Comparison of ENCODE assay signal across 16 cellular contexts in the genomic region with DNA sequence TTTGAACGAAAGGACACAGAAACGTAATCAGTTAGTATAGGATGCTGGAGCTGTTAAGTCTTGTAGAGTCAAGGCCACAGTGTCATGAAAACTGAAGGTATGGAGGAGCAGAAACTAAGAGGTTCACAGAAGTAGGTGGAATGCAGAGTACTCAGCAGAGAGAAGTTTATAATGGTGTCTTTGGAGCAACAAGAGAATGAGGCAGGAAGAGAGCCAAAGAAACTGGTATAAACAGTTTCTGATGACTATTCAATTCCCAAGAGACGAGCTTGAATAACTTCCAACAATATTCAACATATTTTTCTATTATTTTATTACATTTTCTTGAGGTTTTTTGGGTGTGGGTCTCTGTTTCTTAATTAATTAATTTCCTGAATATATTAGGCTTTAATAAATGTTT. TPM values are rescaled to one million over a fixed set of nuclear protein-coding genes. Genes with fewer than 3 reads are reported as not detected.
DNase-seq lines count a peak whose midpoint lies in the region; ATAC-seq and TF ChIP-seq lines count a peak whose summit lies in the region.
"Had no signal": no experiment of that assay in that cellular context is flagged by ENCODE, and none has a peak within 500 bp of the region (broad histone marks: within the 10 kb centered on the region; RNA-seq: fewer than 3 reads in every experiment).

No MANE protein-coding gene starts in this region.

- H3K27ac ChIP-seq in effector memory CD4-positive, alpha-beta T cell (ENCODE audit: insufficient read depth, low read length, poor library complexity, severe bottlenecking) = no peak overlapping the region
- H3K27ac ChIP-seq in H9 (ENCODE audit: insufficient read length, low read depth, low read length) = no peak overlapping the region

- DNase-seq in EL (peak; percentile 2), T-helper 17 cell (no peak), fibroblast of peridontal ligament (ENCODE audit: extremely low read depth) (peak; percentile 65), stromal cell of bone marrow (ENCODE audit: low read depth) (peak; percentile 29), H9 (no peak)
- DNase-seq in effector memory CD4-positive, alpha-beta T cell = no peak
- DNase-seq in NK-92 treated with Interleukin-12 subunit alpha and Interleukin-12 subunit beta, amount 100 ng/mL, for 24 hours (lab: John Stamatoyannopoulos, UW) = no peak
- DNase-seq: ACHN, GF-D8, HCEC 1CT, Kasumi-1, MM.1S, NCI-H1092 treated with DMSO at 0.1 percent for 48 hours, NCI-H748 treated with DMSO at 0.1 percent for 48 hours had no signal

- no peak for TF ChIP-seq CTCF in H9 (conservative IDR thresholded peaks at IDR 0.05)

- no peak overlapping the region for H3K4ac ChIP-seq in H9 (ENCODE audit: low read depth, low read length)

- H3K79me2 ChIP-seq in H9 (ENCODE audit: insufficient read depth, low read length) = no peaks in the 10 kb centered on the region

- no peak overlapping the region for H3T11ph ChIP-seq in H9 (ENCODE audit: low read length)

- H3K23ac ChIP-seq in H9 (ENCODE audit: insufficient read length, low read depth, low read length) = no peak overlapping the region

- no peak overlapping the region for H3K4me2 ChIP-seq in H9 (ENCODE audit: insufficient read depth, insufficient read length, low read length)

- H3K27ac Mint-ChIP-seq in T-helper 17 cell (peak overlapping the region; percentile 3), H9 (no peak overlapping the region)

- no peak overlapping the region for H3K56ac ChIP-seq in H9 (ENCODE audit: insufficient read length, low read depth, low read length)

- H3K4me1 ChIP-seq in effector memory CD4-positive, alpha-beta T cell (ENCODE audit: control insufficient read depth, insufficient read depth, low read length, poor library complexity, severe bottlenecking) = no peaks in the 10 kb centered on the region
- H3K4me1 ChIP-seq in H9 (ENCODE audit: insufficient read depth, low read length) = no peaks in the 10 kb centered on the region; the same call in 1 of the 2 replicates

- no peaks in the 10 kb centered on the region for H3K79me1 ChIP-seq in H9 (ENCODE audit: insufficient read depth, low read depth, low read length, poor library complexity, severe bottlenecking)

- peaks cover 6% of the 10 kb centered on the region for H3K36me3 ChIP-seq in effector memory CD4-positive, alpha-beta T cell (ENCODE audit: control insufficient read depth, insufficient read depth, low read length)

- H3K9me3 Mint-ChIP-seq in H9 = no peaks in the 10 kb centered on the region

- H3K27me3 ChIP-seq in effector memory CD4-positive, alpha-beta T cell (replicated peaks; ENCODE audit: control insufficient read depth, insufficient read depth, low read length, poor library complexity, severe bottlenecking) = no peaks in the 10 kb centered on the region
- no peaks in the 10 kb centered on the region for H3K27me3 ChIP-seq in H9 (ENCODE audit: insufficient read depth, low read length)

- H2BK12ac ChIP-seq in H9 (ENCODE audit: insufficient read length, low read depth, low read length) = no peak overlapping the region

- H3K18ac ChIP-seq in H9 (ENCODE audit: insufficient read length, low read depth, low read length) = no peak overlapping the region

- H3K9ac ChIP-seq in H9 (ENCODE audit: extremely low read depth, insufficient read length, low read length) = no peak overlapping the region

- no peaks in the 10 kb centered on the region for H4K20me1 ChIP-seq in H9 (ENCODE audit: control insufficient read depth, insufficient read depth, insufficient read length)

- peaks cover 28% of the 10 kb centered on the region for H3K4me1 Mint-ChIP-seq in T-helper 17 cell
- H3K4me1 Mint-ChIP-seq in H9 = peaks cover 2 to 3% of the 10 kb centered on the region in 2 experiments; a peak in 3 of 4 replicates

- no peak for ATAC-seq in T-helper 17 cell
- ATAC-seq: Right ventricle myocardium inferior had no signal

- H3K36me3 Mint-ChIP-seq in T-helper 17 cell (ENCODE audit: low read depth) (peaks cover 3% of the 10 kb centered on the region), H9 (ENCODE audit: insufficient read depth in 1 of 3, low read depth in 3 of 3) (peaks cover 2 to 6% (median 5%) of the 10 kb centered on the region in 3 experiments; a peak in 4 of 7 replicates)

- WGBS in H9 (ENCODE audit: extremely low coverage, insufficient read length, low lambda C conversion rate) = no CpG with 5 or more reads among the region's 3 CpGs

- no peak overlapping the region for H2BK5ac ChIP-seq in H9 (ENCODE audit: insufficient read length, low read length)

- H2BK120ac ChIP-seq in H9 (ENCODE audit: low read depth, low read length, poor library complexity, severe bottlenecking) = no peak overlapping the region

- no peaks in the 10 kb centered on the region for H3K23me2 ChIP-seq in H9 (ENCODE audit: insufficient read length, low read depth, low read length, poor library complexity, severe bottlenecking)

- no peak overlapping the region for H2BK20ac ChIP-seq in H9 (ENCODE audit: low read depth, low read length, poor library complexity, severe bottlenecking)

- H3K4me3 Mint-ChIP-seq in T-helper 17 cell (no peak overlapping the region), H9 (no peak overlapping the region)
- H3K4me3 Mint-ChIP-seq: CD14-positive monocyte had no signal

- H3K9me3 ChIP-seq in T-helper 17 cell (ENCODE audit: control insufficient read depth, low read length, poor library complexity, severe bottlenecking) (no peaks in the 10 kb centered on the region), H9 (ENCODE audit: control insufficient read depth, low read depth, low read length) (no peaks in the 10 kb centered on the region)
- no peaks in the 10 kb centered on the region for H3K9me3 ChIP-seq in effector memory CD4-positive, alpha-beta T cell (ENCODE audit: control insufficient read depth, low read length)

- H3K27me3 Mint-ChIP-seq in T-helper 17 cell (no peaks in the 10 kb centered on the region), H9 (ENCODE audit: low read depth) (no peaks in the 10 kb centered on the region)

- no peak overlapping the region for H4K91ac ChIP-seq in H9 (ENCODE audit: insufficient read length, low read depth, low read length)

- H2AFZ ChIP-seq in H9 (ENCODE audit: low read length) = no peak overlapping the region

- H4K5ac ChIP-seq in H9 (ENCODE audit: insufficient read length, low read depth, low read length) = no peak overlapping the region

- no peak overlapping the region for H2AK5ac ChIP-seq in H9 (ENCODE audit: insufficient read length, low read length)

- H3K14ac ChIP-seq in H9 (ENCODE audit: insufficient read depth, low read length) = no peak overlapping the region

- no peak overlapping the region for H3K4me3 ChIP-seq in effector memory CD4-positive, alpha-beta T cell (ENCODE audit: insufficient read depth, low read depth, low read length, poor library complexity, severe bottlenecking)

- no peak overlapping the region for H2BK15ac ChIP-seq in H9 (ENCODE audit: low read depth, low read length)

- no peak overlapping the region for H4K8ac ChIP-seq in H9 (replicated peaks; ENCODE audit: insufficient read length, low read depth, low read length)

RNA-seq across cellular contexts. Expression of a gene that starts 29.6 kb away (rescaled TPM):
- total RNA-seq in T-helper 17 cell = 10 to 100 TPM; 23.3 to 25.2 TPM
- 12.4 and 13.7 TPM in 2 replicates for total RNA-seq in H9 (2021)

RNA-seq across cellular contexts. Expression of a gene that starts 44.3 kb away (rescaled TPM):
- 100 to 1,000 TPM in 1 of 2 donors, 10 to 100 TPM in 1; 95.8 to 107 TPM for total RNA-seq in T-helper 17 cell
- 88.3 and 89.5 TPM in 2 replicates for total RNA-seq in H9 (2021)

Comparison
In these comparisons a context has a peak if more than half of its experiments do, and no peak if none do; other contexts are left out.
1. DNase-seq: peak in EL (single experiment), fibroblast of peridontal ligament (single experiment) and stromal cell of bone marrow (single experiment); none in T-helper 17 cell (0 of 3), effector memory CD4-positive, alpha-beta T cell (0 of 3), H9 (single experiment) and NK-92 treated with Interleukin-12 subunit alpha and Interleukin-12 subunit beta, amount 100 ng/mL, for 24 hours (single experiment).